In the genomic region with DNA sequence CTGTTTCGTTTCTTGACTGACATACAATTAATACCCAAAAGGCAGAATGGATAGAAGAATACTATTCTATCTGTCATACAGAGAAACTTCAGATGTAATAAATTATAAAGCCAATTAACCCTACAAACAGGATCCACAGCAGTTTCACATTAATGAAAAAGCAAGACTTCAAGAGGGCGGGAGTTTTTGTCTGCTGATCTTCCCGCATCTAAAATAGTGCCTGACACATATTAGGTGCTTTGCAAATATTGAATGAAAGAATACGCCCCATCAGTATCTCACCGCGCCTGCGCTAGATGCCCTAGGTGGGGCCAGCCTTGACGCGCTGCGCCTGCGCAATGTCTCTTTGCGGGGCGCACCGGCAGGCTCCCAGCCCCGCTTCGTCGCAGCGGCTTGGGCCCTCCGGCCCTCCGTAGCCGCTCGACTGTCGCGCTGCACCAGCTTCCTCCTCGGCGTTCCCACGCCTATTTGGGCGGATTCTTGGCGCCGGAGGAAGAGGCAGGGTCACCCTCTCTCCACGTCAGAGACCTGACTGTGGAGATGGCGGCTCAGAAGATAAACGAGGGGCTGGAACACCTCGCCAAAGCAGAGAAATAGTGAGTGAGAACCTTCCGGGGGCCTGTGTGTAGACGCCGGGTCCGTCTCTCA, we compare ENCODE assay signal across 1 cellular context.
TF ChIP-seq lines count a peak whose summit lies in the region.

A gene (plus strand): TSS at position 465 of the 648 bp plus-strand sequence. CDS start 76 bp downstream, at position 541.

TF ChIP-seq in HepG2, 621 proteins besides CTCF, POLR2A, EP300 and RAD21 (continued from another document and continues in another):
- TF ChIP-seq, protein P1, sequence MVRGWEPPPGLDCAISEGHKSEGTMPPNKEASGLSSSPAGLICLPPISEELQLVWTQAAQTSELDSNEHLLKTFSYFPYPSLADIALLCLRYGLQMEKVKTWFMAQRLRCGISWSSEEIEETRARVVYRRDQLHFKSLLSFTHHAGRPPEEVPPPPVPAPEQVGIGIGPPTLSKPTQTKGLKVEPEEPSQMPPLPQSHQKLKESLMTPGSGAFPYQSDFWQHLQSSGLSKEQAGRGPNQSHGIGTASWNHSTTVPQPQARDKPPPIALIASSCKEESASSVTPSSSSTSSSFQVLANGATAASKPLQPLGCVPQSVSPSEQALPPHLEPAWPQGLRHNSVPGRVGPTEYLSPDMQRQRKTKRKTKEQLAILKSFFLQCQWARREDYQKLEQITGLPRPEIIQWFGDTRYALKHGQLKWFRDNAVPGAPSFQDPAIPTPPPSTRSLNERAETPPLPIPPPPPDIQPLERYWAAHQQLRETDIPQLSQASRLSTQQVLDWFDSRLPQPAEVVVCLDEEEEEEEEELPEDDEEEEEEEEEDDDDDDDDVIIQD (CRISPR knock-in tag; IDR thresholded peaks at IDR 0.05; ENCODE audit: low read depth): 0 out of 2 replicates have a peak, but pooled peaks have one; percentile 25
- TF ChIP-seq, protein P2, sequence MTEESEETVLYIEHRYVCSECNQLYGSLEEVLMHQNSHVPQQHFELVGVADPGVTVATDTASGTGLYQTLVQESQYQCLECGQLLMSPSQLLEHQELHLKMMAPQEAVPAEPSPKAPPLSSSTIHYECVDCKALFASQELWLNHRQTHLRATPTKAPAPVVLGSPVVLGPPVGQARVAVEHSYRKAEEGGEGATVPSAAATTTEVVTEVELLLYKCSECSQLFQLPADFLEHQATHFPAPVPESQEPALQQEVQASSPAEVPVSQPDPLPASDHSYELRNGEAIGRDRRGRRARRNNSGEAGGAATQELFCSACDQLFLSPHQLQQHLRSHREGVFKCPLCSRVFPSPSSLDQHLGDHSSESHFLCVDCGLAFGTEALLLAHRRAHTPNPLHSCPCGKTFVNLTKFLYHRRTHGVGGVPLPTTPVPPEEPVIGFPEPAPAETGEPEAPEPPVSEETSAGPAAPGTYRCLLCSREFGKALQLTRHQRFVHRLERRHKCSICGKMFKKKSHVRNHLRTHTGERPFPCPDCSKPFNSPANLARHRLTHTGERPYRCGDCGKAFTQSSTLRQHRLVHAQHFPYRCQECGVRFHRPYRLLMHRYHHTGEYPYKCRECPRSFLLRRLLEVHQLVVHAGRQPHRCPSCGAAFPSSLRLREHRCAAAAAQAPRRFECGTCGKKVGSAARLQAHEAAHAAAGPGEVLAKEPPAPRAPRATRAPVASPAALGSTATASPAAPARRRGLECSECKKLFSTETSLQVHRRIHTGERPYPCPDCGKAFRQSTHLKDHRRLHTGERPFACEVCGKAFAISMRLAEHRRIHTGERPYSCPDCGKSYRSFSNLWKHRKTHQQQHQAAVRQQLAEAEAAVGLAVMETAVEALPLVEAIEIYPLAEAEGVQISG (CRISPR knock-in tag; IDR thresholded peaks at IDR 0.05): peak; percentile 85
- TF ChIP-seq TBX2 (CRISPR knock-in tag; IDR thresholded peaks at IDR 0.05; ENCODE audit: borderline replicate concordance): peak; percentile 56
- no peak for TF ChIP-seq ZNF670 (CRISPR knock-in tag; IDR thresholded peaks at IDR 0.05; ENCODE audit: borderline replicate concordance)
- 0 out of 2 replicates have a peak, but pooled peaks have one; percentile 48 for TF ChIP-seq RCOR2 (CRISPR knock-in tag; IDR thresholded peaks at IDR 0.05)
- TF ChIP-seq, protein P3, sequence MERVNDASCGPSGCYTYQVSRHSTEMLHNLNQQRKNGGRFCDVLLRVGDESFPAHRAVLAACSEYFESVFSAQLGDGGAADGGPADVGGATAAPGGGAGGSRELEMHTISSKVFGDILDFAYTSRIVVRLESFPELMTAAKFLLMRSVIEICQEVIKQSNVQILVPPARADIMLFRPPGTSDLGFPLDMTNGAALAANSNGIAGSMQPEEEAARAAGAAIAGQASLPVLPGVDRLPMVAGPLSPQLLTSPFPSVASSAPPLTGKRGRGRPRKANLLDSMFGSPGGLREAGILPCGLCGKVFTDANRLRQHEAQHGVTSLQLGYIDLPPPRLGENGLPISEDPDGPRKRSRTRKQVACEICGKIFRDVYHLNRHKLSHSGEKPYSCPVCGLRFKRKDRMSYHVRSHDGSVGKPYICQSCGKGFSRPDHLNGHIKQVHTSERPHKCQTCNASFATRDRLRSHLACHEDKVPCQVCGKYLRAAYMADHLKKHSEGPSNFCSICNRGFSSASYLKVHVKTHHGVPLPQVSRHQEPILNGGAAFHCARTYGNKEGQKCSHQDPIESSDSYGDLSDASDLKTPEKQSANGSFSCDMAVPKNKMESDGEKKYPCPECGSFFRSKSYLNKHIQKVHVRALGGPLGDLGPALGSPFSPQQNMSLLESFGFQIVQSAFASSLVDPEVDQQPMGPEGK (CRISPR knock-in tag; IDR thresholded peaks at IDR 0.05): peak; percentile 55
- TF ChIP-seq, protein P4, sequence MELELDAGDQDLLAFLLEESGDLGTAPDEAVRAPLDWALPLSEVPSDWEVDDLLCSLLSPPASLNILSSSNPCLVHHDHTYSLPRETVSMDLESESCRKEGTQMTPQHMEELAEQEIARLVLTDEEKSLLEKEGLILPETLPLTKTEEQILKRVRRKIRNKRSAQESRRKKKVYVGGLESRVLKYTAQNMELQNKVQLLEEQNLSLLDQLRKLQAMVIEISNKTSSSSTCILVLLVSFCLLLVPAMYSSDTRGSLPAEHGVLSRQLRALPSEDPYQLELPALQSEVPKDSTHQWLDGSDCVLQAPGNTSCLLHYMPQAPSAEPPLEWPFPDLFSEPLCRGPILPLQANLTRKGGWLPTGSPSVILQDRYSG (CRISPR knock-in tag; IDR thresholded peaks at IDR 0.05): no peak
- TF ChIP-seq, protein P5, sequence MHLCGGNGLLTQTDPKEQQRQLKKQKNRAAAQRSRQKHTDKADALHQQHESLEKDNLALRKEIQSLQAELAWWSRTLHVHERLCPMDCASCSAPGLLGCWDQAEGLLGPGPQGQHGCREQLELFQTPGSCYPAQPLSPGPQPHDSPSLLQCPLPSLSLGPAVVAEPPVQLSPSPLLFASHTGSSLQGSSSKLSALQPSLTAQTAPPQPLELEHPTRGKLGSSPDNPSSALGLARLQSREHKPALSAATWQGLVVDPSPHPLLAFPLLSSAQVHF (CRISPR knock-in tag; IDR thresholded peaks at IDR 0.05): peak; percentile 46; the same call in 1 of the 2 replicates
- peak; percentile 17; the same call in 1 of the 2 replicates for TF ChIP-seq MEIS2 (CRISPR knock-in tag; IDR thresholded peaks at IDR 0.05)
- TF ChIP-seq POLR2AphosphoS5 (IDR thresholded peaks at IDR 0.05; ENCODE audit: low read depth, low read length): peak; percentile 79
- peak; percentile 35 for TF ChIP-seq RARA (CRISPR knock-in tag; IDR thresholded peaks at IDR 0.05)
- peak; percentile 92 for TF ChIP-seq GABPB1 (CRISPR knock-in tag; IDR thresholded peaks at IDR 0.05)
- TF ChIP-seq RFXAP (CRISPR knock-in tag; IDR thresholded peaks at IDR 0.05; ENCODE audit: borderline replicate concordance): 0 out of 2 replicates have a peak, but pooled peaks have one; percentile 44
- peak; percentile 28; the same call in 1 of the 2 replicates for TF ChIP-seq ZNF44 (CRISPR knock-in tag; IDR thresholded peaks at IDR 0.05)
- TF ChIP-seq, protein P6, sequence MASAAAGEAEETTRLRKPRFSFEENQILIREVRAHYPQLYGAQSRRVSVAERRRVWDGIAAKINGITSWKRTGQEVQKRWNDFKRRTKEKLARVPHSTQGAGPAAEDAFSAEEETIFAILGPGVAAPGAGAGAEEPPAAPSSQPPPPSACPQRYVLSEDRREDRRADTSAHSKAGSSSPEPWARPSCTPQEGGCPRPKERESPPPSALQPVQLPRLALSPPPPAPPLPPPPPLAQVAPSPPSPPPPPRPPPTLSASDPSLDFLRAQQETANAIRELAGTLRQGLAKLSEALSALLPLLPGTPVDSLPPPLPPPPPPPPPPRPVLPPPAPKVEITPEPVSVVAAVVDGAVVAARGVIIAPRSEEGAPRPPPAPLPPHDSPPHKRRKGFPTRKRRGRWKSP (CRISPR knock-in tag; IDR thresholded peaks at IDR 0.05): peak; percentile 85
- no peak for TF ChIP-seq NFKB2 (CRISPR knock-in tag; IDR thresholded peaks at IDR 0.05; ENCODE audit: borderline replicate concordance)
- TF ChIP-seq, protein P7, sequence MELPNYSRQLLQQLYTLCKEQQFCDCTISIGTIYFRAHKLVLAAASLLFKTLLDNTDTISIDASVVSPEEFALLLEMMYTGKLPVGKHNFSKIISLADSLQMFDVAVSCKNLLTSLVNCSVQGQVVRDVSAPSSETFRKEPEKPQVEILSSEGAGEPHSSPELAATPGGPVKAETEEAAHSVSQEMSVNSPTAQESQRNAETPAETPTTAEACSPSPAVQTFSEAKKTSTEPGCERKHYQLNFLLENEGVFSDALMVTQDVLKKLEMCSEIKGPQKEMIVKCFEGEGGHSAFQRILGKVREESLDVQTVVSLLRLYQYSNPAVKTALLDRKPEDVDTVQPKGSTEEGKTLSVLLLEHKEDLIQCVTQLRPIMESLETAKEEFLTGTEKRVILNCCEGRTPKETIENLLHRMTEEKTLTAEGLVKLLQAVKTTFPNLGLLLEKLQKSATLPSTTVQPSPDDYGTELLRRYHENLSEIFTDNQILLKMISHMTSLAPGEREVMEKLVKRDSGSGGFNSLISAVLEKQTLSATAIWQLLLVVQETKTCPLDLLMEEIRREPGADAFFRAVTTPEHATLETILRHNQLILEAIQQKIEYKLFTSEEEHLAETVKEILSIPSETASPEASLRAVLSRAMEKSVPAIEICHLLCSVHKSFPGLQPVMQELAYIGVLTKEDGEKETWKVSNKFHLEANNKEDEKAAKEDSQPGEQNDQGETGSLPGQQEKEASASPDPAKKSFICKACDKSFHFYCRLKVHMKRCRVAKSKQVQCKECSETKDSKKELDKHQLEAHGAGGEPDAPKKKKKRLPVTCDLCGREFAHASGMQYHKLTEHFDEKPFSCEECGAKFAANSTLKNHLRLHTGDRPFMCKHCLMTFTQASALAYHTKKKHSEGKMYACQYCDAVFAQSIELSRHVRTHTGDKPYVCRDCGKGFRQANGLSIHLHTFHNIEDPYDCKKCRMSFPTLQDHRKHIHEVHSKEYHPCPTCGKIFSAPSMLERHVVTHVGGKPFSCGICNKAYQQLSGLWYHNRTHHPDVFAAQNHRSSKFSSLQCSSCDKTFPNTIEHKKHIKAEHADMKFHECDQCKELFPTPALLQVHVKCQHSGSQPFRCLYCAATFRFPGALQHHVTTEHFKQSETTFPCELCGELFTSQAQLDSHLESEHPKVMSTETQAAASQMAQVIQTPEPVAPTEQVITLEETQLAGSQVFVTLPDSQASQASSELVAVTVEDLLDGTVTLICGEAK (IDR thresholded peaks at IDR 0.05): no peak
- TF ChIP-seq, protein P7 (CRISPR knock-in tag; IDR thresholded peaks at IDR 0.05): peak; percentile 54
- TF ChIP-seq ZMYM3 (CRISPR knock-in tag; IDR thresholded peaks at IDR 0.05): peak; percentile 28; the same call in 1 of the 2 replicates
- peak; percentile 47; the same call in 1 of the 2 replicates for TF ChIP-seq ZC3H13 (CRISPR knock-in tag; IDR thresholded peaks at IDR 0.05)
- peak; percentile 92 for TF ChIP-seq THAP11 (CRISPR knock-in tag; IDR thresholded peaks at IDR 0.05)
- peak; percentile 53; the same call in 1 of the 2 replicates for TF ChIP-seq CREB1 (IDR thresholded peaks at IDR 0.05)
- TF ChIP-seq CREB1 (CRISPR knock-in tag; IDR thresholded peaks at IDR 0.05): peak; percentile 81
- TF ChIP-seq, protein P8, sequence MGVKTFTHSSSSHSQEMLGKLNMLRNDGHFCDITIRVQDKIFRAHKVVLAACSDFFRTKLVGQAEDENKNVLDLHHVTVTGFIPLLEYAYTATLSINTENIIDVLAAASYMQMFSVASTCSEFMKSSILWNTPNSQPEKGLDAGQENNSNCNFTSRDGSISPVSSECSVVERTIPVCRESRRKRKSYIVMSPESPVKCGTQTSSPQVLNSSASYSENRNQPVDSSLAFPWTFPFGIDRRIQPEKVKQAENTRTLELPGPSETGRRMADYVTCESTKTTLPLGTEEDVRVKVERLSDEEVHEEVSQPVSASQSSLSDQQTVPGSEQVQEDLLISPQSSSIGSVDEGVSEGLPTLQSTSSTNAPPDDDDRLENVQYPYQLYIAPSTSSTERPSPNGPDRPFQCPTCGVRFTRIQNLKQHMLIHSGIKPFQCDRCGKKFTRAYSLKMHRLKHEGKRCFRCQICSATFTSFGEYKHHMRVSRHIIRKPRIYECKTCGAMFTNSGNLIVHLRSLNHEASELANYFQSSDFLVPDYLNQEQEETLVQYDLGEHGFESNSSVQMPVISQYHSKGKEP (CRISPR knock-in tag; IDR thresholded peaks at IDR 0.05): no peak
- TF ChIP-seq ZNF709 (CRISPR knock-in tag; IDR thresholded peaks at IDR 0.05): 0 out of 2 replicates have a peak, but pooled peaks have one; percentile 76
- TF ChIP-seq ZNF589 (CRISPR knock-in tag; conservative IDR thresholded peaks at IDR 0.05): peak; percentile 88
- peak; percentile 86 for TF ChIP-seq ZZZ3 (CRISPR knock-in tag; IDR thresholded peaks at IDR 0.05; ENCODE audit: borderline replicate concordance)
- TF ChIP-seq, protein P9, sequence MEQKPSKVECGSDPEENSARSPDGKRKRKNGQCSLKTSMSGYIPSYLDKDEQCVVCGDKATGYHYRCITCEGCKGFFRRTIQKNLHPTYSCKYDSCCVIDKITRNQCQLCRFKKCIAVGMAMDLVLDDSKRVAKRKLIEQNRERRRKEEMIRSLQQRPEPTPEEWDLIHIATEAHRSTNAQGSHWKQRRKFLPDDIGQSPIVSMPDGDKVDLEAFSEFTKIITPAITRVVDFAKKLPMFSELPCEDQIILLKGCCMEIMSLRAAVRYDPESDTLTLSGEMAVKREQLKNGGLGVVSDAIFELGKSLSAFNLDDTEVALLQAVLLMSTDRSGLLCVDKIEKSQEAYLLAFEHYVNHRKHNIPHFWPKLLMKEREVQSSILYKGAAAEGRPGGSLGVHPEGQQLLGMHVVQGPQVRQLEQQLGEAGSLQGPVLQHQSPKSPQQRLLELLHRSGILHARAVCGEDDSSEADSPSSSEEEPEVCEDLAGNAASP (CRISPR knock-in tag; IDR thresholded peaks at IDR 0.05; ENCODE audit: borderline replicate concordance): peak; percentile 18; the same call in 1 of the 2 replicates
- TF ChIP-seq ESRRA (CRISPR knock-in tag; IDR thresholded peaks at IDR 0.05; ENCODE audit: low read depth): 0 out of 2 replicates have a peak, but pooled peaks have one; percentile 19
- no peak for TF ChIP-seq SP1 (IDR thresholded peaks at IDR 0.05)
- peak; percentile 39; the same call in 1 of the 2 replicates for TF ChIP-seq SP1 (CRISPR knock-in tag; IDR thresholded peaks at IDR 0.05)
